13 cellular contexts compared by ENCODE assay signal in genomic region chr6:44650947-44651346, GRCh38.
DNase-seq lines count a peak whose midpoint lies in the region; ATAC-seq and TF ChIP-seq lines count a peak whose summit lies in the region.
"Had no signal": no experiment of that assay in that cellular context is flagged by ENCODE, and none has a peak within 500 bp of the region (broad histone marks: within the 10 kb centered on the region; RNA-seq: fewer than 3 reads in every experiment).

No MANE protein-coding gene starts in this region.

- H3K79me1 ChIP-seq in neuronal stem cell (ENCODE audit: low read depth, low read length) = peaks cover 2% of the 10 kb centered on the region

- DNase-seq in ELR (ENCODE audit: low read depth) (peak; percentile 79), NCI-H226 (peak; percentile 67), mammary epithelial cell (peak; percentile 64), neuronal stem cell (ENCODE audit: low spot score) (no peak), SJCRH30 (no peak)
- DNase-seq in activated naive CD4-positive, alpha-beta T cell treated with anti-CD3 and anti-CD28 coated beads, Interleukin-2, amount 50 U/mL, for 72 hours (ENCODE audit: low spot score in 2 of 2) = no peak
- DNase-seq in activated CD4-positive, alpha-beta memory T cell treated with anti-CD3 and anti-CD28 coated beads, Interleukin-2, amount 10 ng/mL, durations not matched to agents 7 days and 5 days = no peak
- DNase-seq: anterior cingulate cortex, C1 segment of cervical spinal cord, NCI-H2029 treated with DMSO at 0.1 percent for 48 hours had no signal

- no peaks in the 10 kb centered on the region for H3K79me2 ChIP-seq in mammary epithelial cell (ENCODE audit: insufficient read depth, low read length)

- H3K27me3 Mint-ChIP-seq in activated CD4-positive, alpha-beta memory T cell treated with anti-CD3 and anti-CD28 coated beads, Interleukin-2, amount 10 ng/mL, durations not matched to agents 7 days and 5 days = no peaks in the 10 kb centered on the region

- no peak overlapping the region for H3K4me3 ChIP-seq in mammary epithelial cell (replicated peaks in 1 of 3; ENCODE audit: insufficient read depth in 1 of 3, low read depth in 2 of 3, low read length in 3 of 3)
- no peak overlapping the region for H3K4me3 ChIP-seq in neuronal stem cell (ENCODE audit: low read length in 2 of 2)
- no peak overlapping the region for H3K4me3 ChIP-seq in SJCRH30

- POLR2A ChIA-PET in activated CD4-positive, alpha-beta memory T cell treated with anti-CD3 and anti-CD28 coated beads, Interleukin-2, amount 10 ng/mL, durations not matched to agents 7 days and 5 days (lab: Charles Lee) = no interaction called here

- intact Hi-C loops in mammary epithelial cell (cut with micrococcal nuclease) = no loop called here

- H3K27ac Mint-ChIP-seq in activated naive CD4-positive, alpha-beta T cell treated with anti-CD3 and anti-CD28 coated beads, Interleukin-2, amount 50 U/mL, for 72 hours = no peak overlapping the region
- H3K27ac Mint-ChIP-seq in activated CD4-positive, alpha-beta memory T cell treated with anti-CD3 and anti-CD28 coated beads, Interleukin-2, amount 10 ng/mL, durations not matched to agents 7 days and 5 days = no peak overlapping the region
- H3K27ac Mint-ChIP-seq: IgD-negative memory B cell had no signal

- H3K4me3 Mint-ChIP-seq in activated CD4-positive, alpha-beta memory T cell treated with anti-CD3 and anti-CD28 coated beads, Interleukin-2, amount 10 ng/mL, durations not matched to agents 7 days and 5 days = no peak overlapping the region
- H3K4me3 Mint-ChIP-seq: IgD-negative memory B cell had no signal

- no peak overlapping the region for H4K8ac ChIP-seq in neuronal stem cell (ENCODE audit: low read depth, low read length)

- peaks cover 25% of the 10 kb centered on the region for H3K4me1 Mint-ChIP-seq in activated CD4-positive, alpha-beta memory T cell treated with anti-CD3 and anti-CD28 coated beads, Interleukin-2, amount 10 ng/mL, durations not matched to agents 7 days and 5 days

- dilution Hi-C loops in mammary epithelial cell (cut with HindIII; ENCODE audit: low sequenced_read_pairs) = no loop called here

- H3K4me2 ChIP-seq in mammary epithelial cell (ENCODE audit: insufficient read depth, low read depth, low read length) (no peak overlapping the region), neuronal stem cell (ENCODE audit: insufficient read depth, low read length, poor library complexity, severe bottlenecking) (no peak overlapping the region)

- CTCF ChIA-PET in mammary epithelial cell (lab: Charles Lee; ENCODE audit: low non-redundant PET) = interaction anchor here (1.0 kb wide), 1 partner anchor 175 kb away, joined by 3 read pairs; no protein-coding TSS in a partner anchor
- CTCF ChIA-PET in activated CD4-positive, alpha-beta memory T cell treated with anti-CD3 and anti-CD28 coated beads, Interleukin-2, amount 10 ng/mL, durations not matched to agents 7 days and 5 days (lab: Charles Lee) = no interaction called here

- 86% methylated on average over 5 of the region's 5 CpGs for WGBS in mammary epithelial cell (ENCODE audit: low coverage, missing lambda C conversion rate)
- WGBS in neuronal stem cell (ENCODE audit: extremely low coverage in 2 of 2, insufficient read length in 2 of 2, insufficient replicate concordance in 1 of 2), 2 donors = no CpG with 5 or more reads among the region's 5 CpGs

- H3K4me1 ChIP-seq in mammary epithelial cell (ENCODE audit: insufficient read depth, low read length) = peaks cover 11% of the 10 kb centered on the region
- H3K4me1 ChIP-seq in neuronal stem cell (ENCODE audit: control insufficient read depth in 2 of 2, insufficient read depth in 1 of 2, low read depth in 1 of 2, low read length in 2 of 2) = peaks cover 5% of the 10 kb centered on the region in 2 donors
- peaks cover 61% of the 10 kb centered on the region for H3K4me1 ChIP-seq in SJCRH30

- in situ Hi-C loops in mammary epithelial cell (cut with MboI; ENCODE audit: low sequenced_read_pairs in 2 of 2) = loop anchor here (10.0 to 25.0 kb wide), 3 partner anchors 774 to 1261 kb away; no protein-coding TSS in a partner anchor

- no peak overlapping the region for H3K9ac ChIP-seq in mammary epithelial cell (ENCODE audit: insufficient read depth, low read length)
- no peak overlapping the region for H3K9ac ChIP-seq in neuronal stem cell (ENCODE audit: low read depth, low read length, poor library complexity)

- H3K27me3 ChIP-seq in mammary epithelial cell (ENCODE audit: insufficient read depth, low read length) = no peaks in the 10 kb centered on the region
- H3K27me3 ChIP-seq in neuronal stem cell (ENCODE audit: control insufficient read depth in 3 of 3, insufficient read depth in 3 of 3, low read depth in 1 of 3, low read length in 3 of 3) = no peaks in the 10 kb centered on the region
- H3K27me3 ChIP-seq in SJCRH30 = no peaks in the 10 kb centered on the region

- TF ChIP-seq CTCF in mammary epithelial cell (conservative IDR thresholded peaks at IDR 0.05 in 1 of 2, IDR thresholded peaks at IDR 0.05 in 1 of 2; ENCODE audit: extremely low read depth in 1 of 2, insufficient read depth in 1 of 2, low read depth in 1 of 2, low read length in 2 of 2) = no peak

- no peak for ATAC-seq in activated naive CD4-positive, alpha-beta T cell treated with anti-CD3 and anti-CD28 coated beads, Interleukin-2, amount 50 U/mL, for 72 hours
- ATAC-seq in HG03457 (IDR thresholded peaks at IDR 0.05; ENCODE audit: unreplicated experiment) = no peak
- ATAC-seq: Panc1 had no signal

- H3K36me3 ChIP-seq in mammary epithelial cell (ENCODE audit: insufficient read depth, low read length) (no peaks in the 10 kb centered on the region), neuronal stem cell (replicated peaks in 1 of 2; ENCODE audit: control insufficient read depth in 2 of 2, insufficient read depth in 2 of 2, low read length in 2 of 2) (no peaks in the 10 kb centered on the region), SJCRH30 (no peaks in the 10 kb centered on the region; the same call in 1 of the 2 replicates)

- no peak overlapping the region for H3K18ac ChIP-seq in neuronal stem cell (ENCODE audit: low read length)

- no peak overlapping the region for H2BK12ac ChIP-seq in neuronal stem cell (ENCODE audit: low read length)

- H4K20me1 ChIP-seq in mammary epithelial cell (ENCODE audit: insufficient read depth, low read length) = no peaks in the 10 kb centered on the region

- no peak overlapping the region for H2BK120ac ChIP-seq in neuronal stem cell (ENCODE audit: low read depth, low read length)

- H3K9me3 ChIP-seq in mammary epithelial cell (replicated peaks; ENCODE audit: insufficient read depth, low read length) = no peaks in the 10 kb centered on the region
- no peaks in the 10 kb centered on the region for H3K9me3 ChIP-seq in neuronal stem cell (replicated peaks in 1 of 2; ENCODE audit: control insufficient read depth in 2 of 2, insufficient read depth in 1 of 2, low read depth in 1 of 2, low read length in 2 of 2)
- H3K9me3 ChIP-seq in SJCRH30 (replicated peaks) = no peaks in the 10 kb centered on the region; the same call in 1 of the 2 replicates

- no peak overlapping the region for H2BK15ac ChIP-seq in neuronal stem cell (ENCODE audit: low read length)

- no peaks in the 10 kb centered on the region for H3K36me3 Mint-ChIP-seq in activated naive CD4-positive, alpha-beta T cell treated with anti-CD3 and anti-CD28 coated beads, Interleukin-2, amount 50 U/mL, for 72 hours
- no peaks in the 10 kb centered on the region for H3K36me3 Mint-ChIP-seq in activated CD4-positive, alpha-beta memory T cell treated with anti-CD3 and anti-CD28 coated beads, Interleukin-2, amount 10 ng/mL, durations not matched to agents 7 days and 5 days (ENCODE audit: low read depth)
- H3K36me3 Mint-ChIP-seq: IgD-negative memory B cell had no signal

- H2AK5ac ChIP-seq in neuronal stem cell (ENCODE audit: low read depth, low read length) = no peak overlapping the region

- no peak overlapping the region for H3K23ac ChIP-seq in neuronal stem cell (ENCODE audit: low read depth, low read length, poor library complexity)

- H3K4ac ChIP-seq in neuronal stem cell (ENCODE audit: low read length) = no peak overlapping the region

- H3K9me3 Mint-ChIP-seq in activated naive CD4-positive, alpha-beta T cell treated with anti-CD3 and anti-CD28 coated beads, Interleukin-2, amount 50 U/mL, for 72 hours = no peaks in the 10 kb centered on the region
- H3K9me3 Mint-ChIP-seq in activated CD4-positive, alpha-beta memory T cell treated with anti-CD3 and anti-CD28 coated beads, Interleukin-2, amount 10 ng/mL, durations not matched to agents 7 days and 5 days = no peaks in the 10 kb centered on the region

- BruUV-seq in mammary epithelial cell (replicated peaks; lab: Mats Ljungman, UMichigan) = no TSS peak

- H3K14ac ChIP-seq in neuronal stem cell (ENCODE audit: low read length) = no peak overlapping the region

- no peak overlapping the region for H4K91ac ChIP-seq in neuronal stem cell (ENCODE audit: low read depth, low read length, poor library complexity)

- H2AFZ ChIP-seq in mammary epithelial cell (ENCODE audit: low read depth, low read length) (no peak overlapping the region), neuronal stem cell (ENCODE audit: low read length) (peak overlapping the region; percentile 54)

- H3K27ac ChIP-seq in mammary epithelial cell (ENCODE audit: insufficient read depth, low read depth, low read length) = no peak overlapping the region
- H3K27ac ChIP-seq in neuronal stem cell (replicated peaks; ENCODE audit: low read length) = no peak overlapping the region
- H3K27ac ChIP-seq in SJCRH30 = no peak overlapping the region

- H2BK5ac ChIP-seq in neuronal stem cell (ENCODE audit: low read length) = no peak overlapping the region

Comparison
In these comparisons a context has a peak if more than half of its experiments do, and no peak if none do; other contexts are left out.
1. DNase-seq: peak in ELR (single experiment), NCI-H226 (single experiment) and mammary epithelial cell (single experiment); none in neuronal stem cell (single experiment), activated naive CD4-positive, alpha-beta T cell treated with anti-CD3 and anti-CD28 coated beads, Interleukin-2, amount 50 U/mL, for 72 hours (0 of 2), SJCRH30 (0 of 2) and activated CD4-positive, alpha-beta memory T cell treated with anti-CD3 and anti-CD28 coated beads, Interleukin-2, amount 10 ng/mL, durations not matched to agents 7 days and 5 days (single experiment).